ENCODE assay signal across 10 cellular contexts in the genomic region with DNA sequence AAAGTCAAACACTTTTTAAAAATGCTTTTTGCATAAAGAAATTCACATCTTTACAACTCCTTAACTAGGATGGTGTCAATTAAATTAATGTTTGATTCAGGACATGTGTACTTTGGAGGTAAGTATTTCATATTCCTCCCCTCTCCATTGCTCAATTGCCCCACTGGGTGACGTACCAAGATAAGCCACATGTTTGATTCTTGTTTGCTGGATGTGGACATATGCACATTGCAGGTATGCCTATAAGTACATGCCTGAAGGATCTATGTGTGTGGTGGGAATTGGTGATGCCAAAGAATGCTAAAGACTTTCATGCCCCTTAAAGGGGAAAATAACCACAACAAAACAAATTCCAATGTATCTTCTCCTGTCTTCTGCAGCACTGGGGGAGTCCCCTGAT. TPM values are rescaled to one million over a fixed set of nuclear protein-coding genes. Genes with fewer than 3 reads are reported as not detected.
A peak's percentile ranks its signal among the peaks of the same experiment; 100 is the strongest.
DNase-seq lines count a peak whose midpoint lies in the region; ATAC-seq and TF ChIP-seq lines count a peak whose summit lies in the region.
"Had no signal": no experiment of that assay in that cellular context is flagged by ENCODE, and none has a peak within 500 bp of the region (broad histone marks: within the 10 kb centered on the region; RNA-seq: fewer than 3 reads in every experiment).

No MANE protein-coding gene starts in this region.

- H3K27me3 ChIP-seq in GM23248 (replicated peaks; ENCODE audit: insufficient read depth): no peaks in the 10 kb centered on the region
- no peaks in the 10 kb centered on the region for H3K27me3 ChIP-seq in foreskin keratinocyte
- H3K27me3 ChIP-seq: right lobe of liver had no signal

- H3K36me3 Mint-ChIP-seq in activated T-helper 17 cell treated with anti-CD3 and anti-CD28 coated beads, Interleukin-2, amount 50 U/mL, for 72 hours (ENCODE audit: low read depth): peaks cover 100% of the 10 kb centered on the region

- H3K4me1 ChIP-seq in GM23248 (ENCODE audit: insufficient read depth): peaks cover 63% of the 10 kb centered on the region
- peaks cover 43% of the 10 kb centered on the region for H3K4me1 ChIP-seq in foreskin keratinocyte

- H3K4me2 ChIP-seq in GM23248 (ENCODE audit: unreplicated experiment): peak overlapping the region; percentile 95

- H3K9me3 ChIP-seq in GM23248 (ENCODE audit: low read depth): no peaks in the 10 kb centered on the region
- H3K9me3 ChIP-seq: right lobe of liver had no signal

- peaks cover 57% of the 10 kb centered on the region for H3K4me1 Mint-ChIP-seq in activated T-helper 17 cell treated with anti-CD3 and anti-CD28 coated beads, Interleukin-2, amount 50 U/mL, for 72 hours

- H3K4me3 Mint-ChIP-seq in activated T-helper 17 cell treated with anti-CD3 and anti-CD28 coated beads, Interleukin-2, amount 50 U/mL, for 72 hours: peak overlapping the region; percentile 93

- H3K36me3 ChIP-seq in GM23248 (ENCODE audit: low read depth): peaks cover 43% of the 10 kb centered on the region
- H3K36me3 ChIP-seq: right lobe of liver had no signal

- H3K27me3 Mint-ChIP-seq in activated T-helper 17 cell treated with anti-CD3 and anti-CD28 coated beads, Interleukin-2, amount 50 U/mL, for 72 hours: no peaks in the 10 kb centered on the region

- TF ChIP-seq CTCF in AG10803 (conservative IDR thresholded peaks at IDR 0.05; ENCODE audit: low read length): 0 out of 2 replicates have a peak, but pooled peaks have one; percentile 6
- TF ChIP-seq CTCF in foreskin keratinocyte (conservative IDR thresholded peaks at IDR 0.05): peak; percentile 15

- no peak for ATAC-seq in activated T-helper 17 cell treated with anti-CD3 and anti-CD28 coated beads, Interleukin-2, amount 50 U/mL, for 72 hours (replicated peaks)
- ATAC-seq in foreskin keratinocyte (no peak), HG02759 (IDR thresholded peaks at IDR 0.05; ENCODE audit: unreplicated experiment) (no peak), HG02571 (IDR thresholded peaks at IDR 0.05; ENCODE audit: unreplicated experiment) (no peak)

- H3K4me3 ChIP-seq in AG10803 (ENCODE audit: low read length) (peak overlapping the region; percentile 2; the same call in 1 of the 2 replicates), GM23248 (peak overlapping the region; percentile 95)
- H3K4me3 ChIP-seq: right lobe of liver had no signal

- peaks cover 96% of the 10 kb centered on the region for H3F3A ChIP-seq in GM23248 (ENCODE audit: insufficient read depth)

- H3K27ac Mint-ChIP-seq in activated T-helper 17 cell treated with anti-CD3 and anti-CD28 coated beads, Interleukin-2, amount 50 U/mL, for 72 hours: peak overlapping the region; percentile 100

- peaks cover 100% of the 10 kb centered on the region for H3K79me2 ChIP-seq in GM23248 (ENCODE audit: insufficient read depth)

- in situ Hi-C loops in GM23248 (cut with MboI): no loop called here

- H3K9ac ChIP-seq in GM23248: peak overlapping the region; percentile 99

- 7 to 13% methylated on average over 1 of the region's 1 CpG for WGBS in GM23248 (ENCODE audit: low coverage in 1 of 2, low lambda C conversion rate in 2 of 2, missing lambda C conversion rate in 2 of 2), 2 experiments

- peak overlapping the region; percentile 97 for H3K27ac ChIP-seq in GM23248
- H3K27ac ChIP-seq in foreskin keratinocyte: peak overlapping the region; percentile 29
- H3K27ac ChIP-seq: right lobe of liver had no signal

- peaks cover 3% of the 10 kb centered on the region for H3K9me3 Mint-ChIP-seq in activated T-helper 17 cell treated with anti-CD3 and anti-CD28 coated beads, Interleukin-2, amount 50 U/mL, for 72 hours

- no peaks in the 10 kb centered on the region for H3K9me2 ChIP-seq in GM23248 (ENCODE audit: insufficient read depth)

- peaks cover 24% of the 10 kb centered on the region for H4K20me1 ChIP-seq in GM23248 (ENCODE audit: insufficient read depth)

- DNase-seq in AG10803 (ENCODE audit: low read depth): peak; percentile 88
- peak; percentile 67 for DNase-seq in GM23248
- peak in 1 of 2 donors; percentile 55 for DNase-seq in foreskin keratinocyte
- DNase-seq in cerebellum (ENCODE audit: low spot score): no peak
- DNase-seq in NCI-H2107 (lab: John Stamatoyannopoulos, UW): no peak
- DNase-seq: cerebellar nuclear complex had no signal

- no peak overlapping the region for H2AFZ ChIP-seq in GM23248

RNA-seq across cellular contexts. Expression of a gene that starts 5.8 kb away (rescaled TPM):
- total RNA-seq in GM23248 (2014; rRNA removed; shearing (Covaris generic)): 405 and 506 TPM in 2 replicates
- polyA plus RNA-seq in GM23248 (2016; fragmentation: Nextera tagmentation; extraction: Ambion mirVana): 519 and 523 TPM in 2 replicates
- 100 to 1,000 TPM; 408 to 664 TPM for total RNA-seq in activated T-helper 17 cell treated with anti-CD3 and anti-CD28 coated beads, Interleukin-2, amount 50 U/mL, for 72 hours
- 1,058 and 1,283 TPM in 2 replicates for total RNA-seq in foreskin keratinocyte
- 489 and 531 TPM in 2 replicates for polyA plus RNA-seq in foreskin keratinocyte
- total RNA-seq in cerebellum: 6.0 TPM

Comparison
In these comparisons a context has a peak if more than half of its experiments do, and no peak if none do; other contexts are left out.
1. DNase-seq: peak in AG10803 (single experiment) and GM23248 (single experiment); none in cerebellum (single experiment) and NCI-H2107 (single experiment).
2. RNA of a gene that starts 5.8 kb away (total RNA-seq): 1,058 to 1,283 TPM in foreskin keratinocyte, 408 to 664 TPM in activated T-helper 17 cell treated with anti-CD3 and anti-CD28 coated beads, Interleukin-2, amount 50 U/mL, for 72 hours and 405 to 506 TPM in GM23248; 6.0 TPM in cerebellum (single experiment); every median in the first group is over 10 times any median in the second.